Comparison of ENCODE assay signal across 1 cellular context in genomic region chr6:121354764-121355163, GRCh38.
TF ChIP-seq lines count a peak whose summit lies in the region.

No MANE protein-coding gene starts in this region.

TF ChIP-seq in GM12878, 131 proteins besides CTCF, POLR2A, EP300 and RAD21 (continued from another document):
- TF ChIP-seq CEBPZ (IDR thresholded peaks at IDR 0.05; ENCODE audit: low read depth, low read length) (no peak), NKRF (conservative IDR thresholded peaks at IDR 0.05) (no peak), SPI1 (IDR thresholded peaks at IDR 0.05; ENCODE audit: borderline replicate concordance, insufficient read depth, low read depth, low read length) (no peak), PKNOX1 (IDR thresholded peaks at IDR 0.05) (no peak), FOS (IDR thresholded peaks at IDR 0.05; ENCODE audit: borderline replicate concordance, extremely low read depth, insufficient read length) (no peak), IRF5 (IDR thresholded peaks at IDR 0.05; ENCODE audit: borderline replicate concordance) (no peak), SUPT20H (IDR thresholded peaks at IDR 0.05; ENCODE audit: borderline replicate concordance, control insufficient read depth, low read depth, low read length) (no peak), RCOR1 (conservative IDR thresholded peaks at IDR 0.05; ENCODE audit: low read depth, low read length) (no peak), ZNF687 (IDR thresholded peaks at IDR 0.05) (no peak), MYC (IDR thresholded peaks at IDR 0.05; ENCODE audit: insufficient read depth, insufficient read length, insufficient replicate concordance, low read length, severe bottlenecking) (no peak), RAD51 (IDR thresholded peaks at IDR 0.05) (no peak), EZH2 (IDR thresholded peaks at IDR 0.05; ENCODE audit: borderline replicate concordance, control insufficient read depth, low read depth, low read length) (no peak), HDGF (IDR thresholded peaks at IDR 0.05) (no peak), BCL11A (IDR thresholded peaks at IDR 0.05; ENCODE audit: low read depth, low read length) (no peak)
TF ChIP-seq in GM12878: peak in this region for 0.
